Comparison of ENCODE assay signal across 12 cellular contexts in the genomic region with DNA sequence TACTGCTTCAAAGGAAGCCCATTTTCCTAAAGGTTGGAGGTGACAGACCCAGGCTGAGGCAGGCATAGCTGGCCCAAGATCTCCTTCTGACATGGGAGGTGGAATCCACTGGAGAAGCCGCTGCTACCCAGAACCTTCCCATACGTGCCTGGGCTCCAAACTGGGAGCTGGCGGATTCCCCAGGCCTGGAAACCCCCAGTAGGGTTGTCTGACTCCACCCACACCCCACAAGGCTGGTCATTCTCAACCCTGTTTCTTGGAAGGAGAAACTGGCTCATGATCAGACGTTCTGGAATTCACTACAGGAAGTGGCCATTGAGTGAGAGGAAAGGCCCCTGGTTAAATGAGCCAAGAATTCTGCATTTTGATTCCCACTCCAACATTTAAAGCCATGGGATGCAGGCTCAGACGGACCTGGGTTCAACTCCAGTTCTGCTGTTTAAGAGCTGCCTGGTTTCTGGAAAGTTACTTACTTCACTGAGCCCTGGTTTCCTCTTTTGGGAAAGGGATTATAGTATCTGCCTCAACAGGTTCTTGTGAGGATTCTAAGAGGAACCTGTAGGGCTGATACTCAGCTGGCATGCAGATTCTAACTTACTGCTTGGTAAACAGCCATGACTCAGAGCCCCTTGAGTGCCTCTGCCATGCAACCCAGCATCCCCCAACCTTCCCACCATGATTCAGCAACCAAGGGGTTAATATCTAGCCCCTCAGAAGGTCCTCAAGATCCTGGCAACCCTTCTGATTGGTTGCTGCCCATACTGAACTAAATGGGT. TPM values are rescaled to one million over a fixed set of nuclear protein-coding genes. Genes with fewer than 3 reads are reported as not detected.
DNase-seq lines count a peak whose midpoint lies in the region; ATAC-seq lines count a peak whose summit lies in the region.
"Had no signal": no experiment of that assay in that cellular context is flagged by ENCODE, and none has a peak within 500 bp of the region (broad histone marks: within the 10 kb centered on the region; RNA-seq: fewer than 3 reads in every experiment).

No MANE protein-coding gene starts in this region.

- H3K9me3 ChIP-seq in GM23248 (ENCODE audit: low read depth), result no peaks in the 10 kb centered on the region
- H3K9me3 ChIP-seq: adrenal gland had no signal

- no peaks in the 10 kb centered on the region for H4K20me1 ChIP-seq in GM23248 (ENCODE audit: insufficient read depth)

- no peak overlapping the region for H2AFZ ChIP-seq in GM23248

- H3K4me3 Mint-ChIP-seq in activated CD8-positive, alpha-beta T cell treated with anti-CD3 and anti-CD28 coated beads, Interleukin-2, amount 10 ng/mL, durations not matched to agents 7 days and 5 days, result no peak overlapping the region
- H3K4me3 Mint-ChIP-seq: activated CD4-positive, alpha-beta T cell treated with anti-CD3 and anti-CD28 coated beads, Interleukin-2, amount 10 ng/mL, durations not matched to agents 7 days and 5 days; neural crest cell had no signal

- H3K9me2 ChIP-seq in GM23248 (ENCODE audit: insufficient read depth), result no peaks in the 10 kb centered on the region

- H3K4me2 ChIP-seq in GM23248 (ENCODE audit: unreplicated experiment), result peak overlapping the region; percentile 45

- peaks cover 26% of the 10 kb centered on the region for H3K4me1 Mint-ChIP-seq in activated CD8-positive, alpha-beta T cell treated with anti-CD3 and anti-CD28 coated beads, Interleukin-2, amount 10 ng/mL, durations not matched to agents 7 days and 5 days (ENCODE audit: low read depth)

- H3K4me1 ChIP-seq in GM23248 (ENCODE audit: insufficient read depth), result peaks cover 19% of the 10 kb centered on the region

- H3K4me3 ChIP-seq in GM23248 (no peak overlapping the region), skin epidermis (no peak overlapping the region)
- H3K4me3 ChIP-seq: adrenal gland had no signal

- no peaks in the 10 kb centered on the region for H3K36me3 ChIP-seq in GM23248 (ENCODE audit: low read depth)
- H3K36me3 ChIP-seq: adrenal gland had no signal

- H3K9ac ChIP-seq in GM23248, result no peak overlapping the region

- H3K27ac ChIP-seq in GM23248 (no peak overlapping the region), skin epidermis (peak overlapping the region in 20 of 21 experiments; percentile 5 to 78 (median 54))

- H3F3A ChIP-seq in GM23248 (ENCODE audit: insufficient read depth), result peaks cover 2% of the 10 kb centered on the region

- CTCF ChIA-PET in activated CD8-positive, alpha-beta T cell treated with anti-CD3 and anti-CD28 coated beads, Interleukin-2, amount 10 ng/mL, durations not matched to agents 7 days and 5 days (lab: Charles Lee), result no interaction called here

- no peaks in the 10 kb centered on the region for H3K9me3 Mint-ChIP-seq in activated CD8-positive, alpha-beta T cell treated with anti-CD3 and anti-CD28 coated beads, Interleukin-2, amount 10 ng/mL, durations not matched to agents 7 days and 5 days (ENCODE audit: insufficient read depth)
- H3K9me3 Mint-ChIP-seq: activated CD4-positive, alpha-beta T cell treated with anti-CD3 and anti-CD28 coated beads, Interleukin-2, amount 10 ng/mL, durations not matched to agents 7 days and 5 days; neural crest cell had no signal

- peak; percentile 89 for DNase-seq in GM23248
- DNase-seq in anterior cingulate cortex (lab: John Stamatoyannopoulos, UW), result peak in 38 of 58 donors; percentile 11 to 78 (median 38)
- peak; percentile 34 for DNase-seq in globus pallidus (ENCODE audit: low spot score)
- no peak for DNase-seq in stimulated activated naive CD4-positive, alpha-beta T cell treated with Interleukin-2 at 50 U/mL for 16 hours (lab: John Stamatoyannopoulos, UW)
- no peak for DNase-seq in GF-D8 (lab: John Stamatoyannopoulos, UW)
- DNase-seq in SW480 (ENCODE audit: low spot score), result no peak
- no peak for DNase-seq in activated CD8-positive, alpha-beta T cell treated with anti-CD3 and anti-CD28 coated beads, Interleukin-2, amount 10 ng/mL, durations not matched to agents 7 days and 5 days
- DNase-seq: activated CD4-positive, alpha-beta T cell treated with anti-CD3 and anti-CD28 coated beads, Interleukin-2, amount 10 ng/mL, durations not matched to agents 7 days and 5 days; OCI-M1 had no signal

- H3K27ac Mint-ChIP-seq in activated CD8-positive, alpha-beta T cell treated with anti-CD3 and anti-CD28 coated beads, Interleukin-2, amount 10 ng/mL, durations not matched to agents 7 days and 5 days, result no peak overlapping the region
- H3K27ac Mint-ChIP-seq: activated CD4-positive, alpha-beta T cell treated with anti-CD3 and anti-CD28 coated beads, Interleukin-2, amount 10 ng/mL, durations not matched to agents 7 days and 5 days had no signal

- POLR2A ChIA-PET in activated CD8-positive, alpha-beta T cell treated with anti-CD3 and anti-CD28 coated beads, Interleukin-2, amount 10 ng/mL, durations not matched to agents 7 days and 5 days (lab: Charles Lee), result no interaction called here

- in situ Hi-C loops in GM23248 (cut with MboI), result no loop called here

- H3K27me3 ChIP-seq in GM23248 (replicated peaks; ENCODE audit: insufficient read depth), result no peaks in the 10 kb centered on the region
- H3K27me3 ChIP-seq: adrenal gland had no signal

- ATAC-seq in activated CD8-positive, alpha-beta T cell treated with anti-CD3 and anti-CD28 coated beads, Interleukin-2, amount 10 ng/mL, durations not matched to agents 7 days and 5 days, result no peak

- no peaks in the 10 kb centered on the region for H3K36me3 Mint-ChIP-seq in activated CD8-positive, alpha-beta T cell treated with anti-CD3 and anti-CD28 coated beads, Interleukin-2, amount 10 ng/mL, durations not matched to agents 7 days and 5 days (ENCODE audit: low read depth)

- 4 to 5% methylated on average over 5 of the region's 5 CpGs for WGBS in GM23248 (ENCODE audit: low coverage in 1 of 2, low lambda C conversion rate in 2 of 2, missing lambda C conversion rate in 2 of 2), 2 experiments

- peaks cover 13% of the 10 kb centered on the region for H3K27me3 Mint-ChIP-seq in activated CD8-positive, alpha-beta T cell treated with anti-CD3 and anti-CD28 coated beads, Interleukin-2, amount 10 ng/mL, durations not matched to agents 7 days and 5 days (ENCODE audit: low read depth)

- no peaks in the 10 kb centered on the region for H3K79me2 ChIP-seq in GM23248 (ENCODE audit: insufficient read depth)

RNA-seq across cellular contexts. Expression of gene TSKU, which starts 19.4 kb away (rescaled TPM):
- total RNA-seq in GM23248 (2014; rRNA removed; shearing (Covaris generic)), result 30.6 and 40.1 TPM in 2 replicates
- 30.8 and 35.2 TPM in 2 replicates for polyA plus RNA-seq in GM23248 (2016; fragmentation: Nextera tagmentation; extraction: Ambion mirVana)
- 1 to 10 TPM; 2.5 TPM for total RNA-seq in activated CD8-positive, alpha-beta T cell treated with anti-CD3 and anti-CD28 coated beads, Interleukin-2, amount 10 ng/mL, durations not matched to agents 7 days and 5 days

Comparison
In these comparisons a context has a peak if more than half of its experiments do, and no peak if none do; other contexts are left out.
1. DNase-seq: peak in GM23248 (single experiment), anterior cingulate cortex (38 of 58) and globus pallidus (single experiment); none in stimulated activated naive CD4-positive, alpha-beta T cell treated with Interleukin-2 at 50 U/mL for 16 hours (single experiment), GF-D8 (single experiment), SW480 (single experiment) and activated CD8-positive, alpha-beta T cell treated with anti-CD3 and anti-CD28 coated beads, Interleukin-2, amount 10 ng/mL, durations not matched to agents 7 days and 5 days (single experiment).